ENCODE assay signal across 8 cellular contexts in the genomic region with DNA sequence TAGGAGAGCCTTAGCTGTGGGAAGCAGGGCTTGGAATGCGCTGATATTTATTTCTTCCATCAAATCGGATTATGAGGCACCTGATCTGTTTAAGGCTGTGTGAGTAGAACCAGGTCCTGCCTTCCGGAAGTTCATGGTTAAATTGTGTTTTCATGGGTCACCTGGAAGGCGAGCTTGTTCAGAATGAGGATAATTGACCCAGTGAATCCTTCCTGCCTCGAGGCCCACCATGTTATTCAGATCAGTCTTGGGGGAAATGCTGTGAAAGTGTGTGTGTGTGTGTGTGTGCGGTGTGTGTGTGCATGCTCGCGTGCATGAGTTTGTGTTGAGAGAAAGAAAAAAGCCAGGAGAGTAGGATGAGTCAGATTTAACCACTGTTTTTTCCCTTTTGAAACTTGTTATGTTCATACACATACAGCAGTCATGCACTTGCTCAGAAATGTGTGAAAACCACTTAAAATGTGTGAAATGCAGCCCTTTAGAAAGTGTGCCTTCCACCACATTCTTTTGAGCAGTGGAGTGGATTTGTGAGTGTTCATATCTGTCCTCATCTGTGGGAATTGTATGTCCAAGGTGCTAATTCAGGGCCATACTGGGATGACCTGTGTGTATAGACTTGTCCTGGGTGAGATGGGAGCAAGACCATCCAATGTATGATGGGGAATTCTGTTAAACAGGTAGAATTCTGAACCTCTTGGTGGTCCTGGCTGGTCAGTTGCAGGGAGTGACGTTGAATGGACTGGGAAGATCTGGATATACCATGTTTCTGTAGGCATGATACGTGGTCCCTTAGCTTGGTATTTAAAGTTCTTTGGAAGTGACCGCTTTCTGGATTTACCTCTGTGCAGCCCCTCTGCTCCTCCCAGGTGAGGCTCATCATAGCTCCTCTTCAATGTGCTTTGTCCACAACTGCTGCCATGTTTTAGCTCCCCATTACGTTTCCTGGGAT. TPM values are rescaled to one million over a fixed set of nuclear protein-coding genes. Genes with fewer than 3 reads are reported as not detected.
DNase-seq lines count a peak whose midpoint lies in the region; ATAC-seq and TF ChIP-seq lines count a peak whose summit lies in the region.

No MANE protein-coding gene starts in this region.

- CTCF ChIA-PET in RWPE1 (lab: Yijun Ruan, JAX): interaction anchor here (1.0 to 1.3 kb wide), 2 partner anchors 16 to 73 kb away, joined by 3 to 4 read pairs; no protein-coding TSS in a partner anchor

- ATAC-seq in HG02870 (IDR thresholded peaks at IDR 0.05; ENCODE audit: unreplicated experiment) (peak; percentile 53), HG03108 (IDR thresholded peaks at IDR 0.05; ENCODE audit: unreplicated experiment) (no peak)

- DNase-seq in GM12864 (ENCODE audit: low read depth) (peak; percentile 90), fibroblast of peridontal ligament (ENCODE audit: extremely low read depth) (peak; percentile 73), NCI-H2196 treated with DMSO at 0.1 percent for 48 hours (lab: John Stamatoyannopoulos, UW; ENCODE audit: unreplicated experiment) (no peak), RWPE1 (ENCODE audit: low spot score) (no peak), mesenteric fat pad (ENCODE audit: low spot score) (no peak)
- peak; percentile 71 for DNase-seq in T-helper 2 cell treated with Interferon-gamma antibody and Interleukin-4, amounts not matched to agents 5 μg/mL and 100 μg/mL, for 36 hours (ENCODE audit: low spot score)

- POLR2A ChIA-PET in RWPE1 (lab: Yijun Ruan, JAX; ENCODE audit: low non-redundant PET): interaction anchor here (0.6 kb wide), 1 partner anchor 22 kb away, joined by 9 read pairs; no protein-coding TSS in a partner anchor

- H3K4me3 Mint-ChIP-seq in T-helper 2 cell treated with Interferon-gamma antibody and Interleukin-4, amounts not matched to agents 5 μg/mL and 100 μg/mL, for 36 hours: no peak overlapping the region

- H3K27ac ChIP-seq in RWPE1: no peak overlapping the region

- peaks cover 63% of the 10 kb centered on the region for H3K4me1 Mint-ChIP-seq in T-helper 2 cell treated with Interferon-gamma antibody and Interleukin-4, amounts not matched to agents 5 μg/mL and 100 μg/mL, for 36 hours (ENCODE audit: low read depth)

- TF ChIP-seq CTCF in GM12864 (IDR thresholded peaks at IDR 0.05; ENCODE audit: low read depth, low read length, missing control alignments) (no peak), RWPE1 (conservative IDR thresholded peaks at IDR 0.05; ENCODE audit: low read depth) (no peak)

- H3K27ac Mint-ChIP-seq in T-helper 2 cell treated with Interferon-gamma antibody and Interleukin-4, amounts not matched to agents 5 μg/mL and 100 μg/mL, for 36 hours: no peak overlapping the region

- H3K9me3 Mint-ChIP-seq in T-helper 2 cell treated with Interferon-gamma antibody and Interleukin-4, amounts not matched to agents 5 μg/mL and 100 μg/mL, for 36 hours: no peaks in the 10 kb centered on the region

- H3K27me3 Mint-ChIP-seq in T-helper 2 cell treated with Interferon-gamma antibody and Interleukin-4, amounts not matched to agents 5 μg/mL and 100 μg/mL, for 36 hours (ENCODE audit: low read depth): no peaks in the 10 kb centered on the region

- H3K4me3 ChIP-seq in GM12864 (ENCODE audit: low read depth, low read length): peak overlapping the region; percentile 7; the same call in 1 of the 2 replicates

- H3K36me3 Mint-ChIP-seq in T-helper 2 cell treated with Interferon-gamma antibody and Interleukin-4, amounts not matched to agents 5 μg/mL and 100 μg/mL, for 36 hours (ENCODE audit: low read depth): peaks cover 50% of the 10 kb centered on the region

RNA-seq across cellular contexts. Expression of a gene that starts 36.9 kb away (rescaled TPM):
- total RNA-seq in mesenteric fat pad: 71.9 TPM

Comparison
In these comparisons a context has a peak if more than half of its experiments do, and no peak if none do; other contexts are left out.
1. DNase-seq: peak in GM12864 (single experiment), T-helper 2 cell treated with Interferon-gamma antibody and Interleukin-4, amounts not matched to agents 5 μg/mL and 100 μg/mL, for 36 hours (single experiment) and fibroblast of peridontal ligament (single experiment); none in NCI-H2196 treated with DMSO at 0.1 percent for 48 hours (single experiment), RWPE1 (single experiment) and mesenteric fat pad (single experiment).